Comparison of ENCODE assay signal across 15 cellular contexts in the genomic region with DNA sequence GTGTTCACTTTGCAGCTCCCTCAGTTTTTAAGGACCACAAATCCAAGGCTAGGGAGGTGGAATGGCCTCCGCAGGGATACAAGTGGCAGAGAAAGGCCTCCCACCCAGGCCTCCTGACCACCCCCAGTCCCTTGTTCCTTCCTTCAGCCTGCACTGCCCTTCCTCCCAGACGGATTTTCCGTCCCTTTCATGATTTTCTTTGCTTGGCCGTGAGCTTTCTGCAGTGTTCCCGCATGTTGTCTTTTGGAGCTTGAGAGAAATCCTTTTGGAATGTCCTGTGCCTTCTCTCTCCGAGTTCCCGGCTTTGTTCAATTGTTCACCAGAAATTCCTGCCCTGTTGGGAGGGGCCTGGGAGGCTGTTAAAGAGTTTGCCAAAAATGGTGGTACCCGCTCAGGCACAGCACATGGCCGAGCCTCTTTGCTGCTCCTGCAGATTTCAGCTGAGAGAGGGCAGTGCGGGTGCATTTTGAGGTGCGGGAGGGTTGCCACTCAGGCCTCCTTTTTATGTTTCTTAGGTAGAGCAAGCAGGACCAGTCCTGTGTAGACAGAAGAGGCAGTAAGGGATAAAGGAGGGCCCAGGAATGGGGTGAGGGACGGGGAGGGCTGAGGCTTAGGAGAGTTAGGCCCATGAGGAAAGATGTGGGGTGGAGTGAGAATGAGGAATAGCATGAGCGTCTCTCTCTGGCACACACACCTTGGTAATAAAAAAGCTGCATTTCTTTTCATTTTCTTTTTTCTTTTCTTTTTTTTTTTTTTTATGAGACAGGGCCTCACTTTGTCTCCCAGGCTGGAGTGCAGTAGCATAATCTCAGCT. TPM values are rescaled to one million over a fixed set of nuclear protein-coding genes. Genes with fewer than 3 reads are reported as not detected.
DNase-seq lines count a peak whose midpoint lies in the region; ATAC-seq and TF ChIP-seq lines count a peak whose summit lies in the region.
"Had no signal": no experiment of that assay in that cellular context is flagged by ENCODE, and none has a peak within 500 bp of the region (broad histone marks: within the 10 kb centered on the region; RNA-seq: fewer than 3 reads in every experiment).

No MANE protein-coding gene starts in this region.

- intact Hi-C loops in mammary epithelial cell (cut with micrococcal nuclease) (no loop called here), lower lobe of right lung (cut with DNase I) (no loop called here), adrenal gland (cut with DNase I) (no loop called here)

- no peaks in the 10 kb centered on the region for H3K27me3 Mint-ChIP-seq in H9 (ENCODE audit: low read depth)

- no peak overlapping the region for H3K4me2 ChIP-seq in H9 (ENCODE audit: insufficient read depth, insufficient read length, low read length)
- no peak overlapping the region for H3K4me2 ChIP-seq in mammary epithelial cell (ENCODE audit: insufficient read depth, low read depth, low read length)

- ATAC-seq in lower lobe of right lung (no peak), GM18909 (IDR thresholded peaks at IDR 0.05; ENCODE audit: poor library complexity, unreplicated experiment) (no peak)
- ATAC-seq: activated CD4-positive, CD25-positive, alpha-beta regulatory T cell treated with anti-CD3 and anti-CD28 coated beads, Interleukin-2, amount 50 U/mL, for 24 hours; activated T-cell treated with anti-CD3 and anti-CD28 coated beads, Interleukin-2, amount 50 U/mL, for 72 hours had no signal

- H3K4me3 Mint-ChIP-seq in H9, result peak overlapping the region; percentile 16 to 54; a peak in 4 of 5 replicates
- H3K4me3 Mint-ChIP-seq: activated T-cell treated with anti-CD3 and anti-CD28 coated beads, Interleukin-2, amount 50 U/mL, for 72 hours had no signal

- no peaks in the 10 kb centered on the region; a peak in 1 of 5 replicates for H3K9me3 Mint-ChIP-seq in H9
- H3K9me3 Mint-ChIP-seq: activated T-cell treated with anti-CD3 and anti-CD28 coated beads, Interleukin-2, amount 50 U/mL, for 72 hours had no signal

- H3K79me1 ChIP-seq in H9 (ENCODE audit: insufficient read depth, low read depth, low read length, poor library complexity, severe bottlenecking), result no peaks in the 10 kb centered on the region

- H3K9me3 ChIP-seq in H9 (ENCODE audit: control insufficient read depth, low read depth, low read length), result no peaks in the 10 kb centered on the region
- no peaks in the 10 kb centered on the region for H3K9me3 ChIP-seq in mammary epithelial cell (replicated peaks; ENCODE audit: insufficient read depth, low read length)
- H3K9me3 ChIP-seq in lower lobe of right lung, result no peaks in the 10 kb centered on the region
- no peaks in the 10 kb centered on the region for H3K9me3 ChIP-seq in adrenal gland (replicated peaks in 1 of 3)

- in situ Hi-C loops in mammary epithelial cell (cut with MboI; ENCODE audit: low sequenced_read_pairs in 2 of 2), result no loop called here

- peak overlapping the region; percentile 69; the same call in 1 of the 2 replicates for H3K4ac ChIP-seq in H9 (ENCODE audit: low read depth, low read length)

- no peak overlapping the region for H3K56ac ChIP-seq in H9 (ENCODE audit: insufficient read length, low read depth, low read length)

- CTCF ChIA-PET in mammary epithelial cell (lab: Charles Lee; ENCODE audit: low non-redundant PET), result interaction anchor here (0.6 kb wide), 1 partner anchor 331 kb away, joined by 3 read pairs; no protein-coding TSS in a partner anchor

- H3K4me1 ChIP-seq in H9 (ENCODE audit: insufficient read depth, low read length) (peaks cover 3% of the 10 kb centered on the region; the same call in 1 of the 2 replicates), mammary epithelial cell (ENCODE audit: insufficient read depth, low read length) (peaks cover 14% of the 10 kb centered on the region), rectal smooth muscle tissue (ENCODE audit: control insufficient read depth, insufficient read depth, low read length) (peaks cover 31% of the 10 kb centered on the region), lower lobe of right lung (peaks cover 21% of the 10 kb centered on the region), adrenal gland (replicated peaks in 1 of 2) (peaks cover 8 to 19% of the 10 kb centered on the region in 2 donors)

- TF ChIP-seq POLR2A in adrenal gland (IDR thresholded peaks at IDR 0.05), result no peak

- no peaks in the 10 kb centered on the region for H3K36me3 Mint-ChIP-seq in H9 (ENCODE audit: insufficient read depth in 1 of 3, low read depth in 3 of 3)

- peak overlapping the region; percentile 65 for H2BK12ac ChIP-seq in H9 (ENCODE audit: insufficient read length, low read depth, low read length)

- H3T11ph ChIP-seq in H9 (ENCODE audit: low read length), result peak overlapping the region; percentile 96

- H3K23ac ChIP-seq in H9 (ENCODE audit: insufficient read length, low read depth, low read length), result no peak overlapping the region

- no peaks in the 10 kb centered on the region for H3K23me2 ChIP-seq in H9 (ENCODE audit: insufficient read length, low read depth, low read length, poor library complexity, severe bottlenecking)

- no peaks in the 10 kb centered on the region for H3K36me3 ChIP-seq in mammary epithelial cell (ENCODE audit: insufficient read depth, low read length)
- no peaks in the 10 kb centered on the region for H3K36me3 ChIP-seq in rectal smooth muscle tissue (ENCODE audit: control insufficient read depth, insufficient read depth, low read length)
- no peaks in the 10 kb centered on the region for H3K36me3 ChIP-seq in lower lobe of right lung
- H3K36me3 ChIP-seq in adrenal gland (replicated peaks in 1 of 2), result no peaks in the 10 kb centered on the region

- H2AK5ac ChIP-seq in H9 (ENCODE audit: insufficient read length, low read length), result no peak overlapping the region

- WGBS in H9 (ENCODE audit: extremely low coverage, insufficient read length, low lambda C conversion rate), result no CpG with 5 or more reads among the region's 13 CpGs
- 47% methylated on average over 9 of the region's 13 CpGs for WGBS in mammary epithelial cell (ENCODE audit: low coverage, missing lambda C conversion rate)
- WGBS in adrenal gland, 4 donors, result 66 to 85% (median 77%) methylated on average over 13 of the region's 13 CpGs

- dilution Hi-C loops in mammary epithelial cell (cut with HindIII; ENCODE audit: low sequenced_read_pairs), result no loop called here

- peak overlapping the region; percentile 98 for H2BK120ac ChIP-seq in H9 (ENCODE audit: low read depth, low read length, poor library complexity, severe bottlenecking)

- peak overlapping the region; percentile 81 for H2BK5ac ChIP-seq in H9 (ENCODE audit: insufficient read length, low read length)

- H2BK20ac ChIP-seq in H9 (ENCODE audit: low read depth, low read length, poor library complexity, severe bottlenecking), result no peak overlapping the region

- DNase-seq in H9 (peak; percentile 81), mammary epithelial cell (no peak), iPS DF 19.7 (ENCODE audit: low read depth, low spot score) (peak; percentile 88), lower lobe of right lung (no peak), D341Med (ENCODE audit: low spot score) (no peak), adrenal gland (no peak)
- DNase-seq: activated T-cell treated with anti-CD3 and anti-CD28 coated beads, Interleukin-2, amount 50 U/mL, for 72 hours; DMS79; HCEC 1CT; NCI-H146 had no signal

- H4K20me1 ChIP-seq in H9 (ENCODE audit: control insufficient read depth, insufficient read depth, insufficient read length) (no peaks in the 10 kb centered on the region), mammary epithelial cell (ENCODE audit: insufficient read depth, low read length) (no peaks in the 10 kb centered on the region)

- peak overlapping the region; percentile 93 to 99 (median 99) for H3K27ac Mint-ChIP-seq in H9
- H3K27ac Mint-ChIP-seq: activated T-cell treated with anti-CD3 and anti-CD28 coated beads, Interleukin-2, amount 50 U/mL, for 72 hours had no signal

- BruUV-seq in mammary epithelial cell (replicated peaks; lab: Mats Ljungman, UMichigan), result no TSS peak

- H3K18ac ChIP-seq in H9 (ENCODE audit: insufficient read length, low read depth, low read length), result peak overlapping the region; percentile 97

- H3K4me3 ChIP-seq in mammary epithelial cell (replicated peaks in 1 of 3; ENCODE audit: insufficient read depth in 1 of 3, low read depth in 2 of 3, low read length in 3 of 3) (no peak overlapping the region), rectal smooth muscle tissue (ENCODE audit: low read length) (no peak overlapping the region), lower lobe of right lung (no peak overlapping the region), adrenal gland (no peak overlapping the region)

- no peak overlapping the region for H4K8ac ChIP-seq in H9 (replicated peaks; ENCODE audit: insufficient read length, low read depth, low read length)

- no peak overlapping the region for H4K91ac ChIP-seq in H9 (ENCODE audit: insufficient read length, low read depth, low read length)

- H3K27me3 ChIP-seq in H9 (ENCODE audit: insufficient read depth, low read length) (no peaks in the 10 kb centered on the region), mammary epithelial cell (ENCODE audit: insufficient read depth, low read length) (no peaks in the 10 kb centered on the region), rectal smooth muscle tissue (ENCODE audit: control insufficient read depth, insufficient read depth, low read length) (no peaks in the 10 kb centered on the region), lower lobe of right lung (ENCODE audit: low read depth) (no peaks in the 10 kb centered on the region), adrenal gland (no peaks in the 10 kb centered on the region)

- peak overlapping the region; percentile 99 for H3K14ac ChIP-seq in H9 (ENCODE audit: insufficient read depth, low read length)

- peak overlapping the region; percentile 8 for H3K9ac ChIP-seq in H9 (ENCODE audit: extremely low read depth, insufficient read length, low read length)
- H3K9ac ChIP-seq in mammary epithelial cell (ENCODE audit: insufficient read depth, low read length), result no peak overlapping the region
- no peak overlapping the region for H3K9ac ChIP-seq in rectal smooth muscle tissue (ENCODE audit: low read length)

- peaks cover 37% of the 10 kb centered on the region in 2 experiments for H3K4me1 Mint-ChIP-seq in H9

- peak overlapping the region; percentile 54 for H2AFZ ChIP-seq in H9 (ENCODE audit: low read length)
- H2AFZ ChIP-seq in mammary epithelial cell (ENCODE audit: low read depth, low read length), result peak overlapping the region; percentile 81

- no peak overlapping the region for H2BK15ac ChIP-seq in H9 (ENCODE audit: low read depth, low read length)

- H3K79me2 ChIP-seq in H9 (ENCODE audit: insufficient read depth, low read length), result no peaks in the 10 kb centered on the region
- no peaks in the 10 kb centered on the region for H3K79me2 ChIP-seq in mammary epithelial cell (ENCODE audit: insufficient read depth, low read length)

- H3K27ac ChIP-seq in H9 (ENCODE audit: insufficient read length, low read depth, low read length) (peak overlapping the region; percentile 74), mammary epithelial cell (ENCODE audit: insufficient read depth, low read depth, low read length) (no peak overlapping the region), rectal smooth muscle tissue (ENCODE audit: low read depth, low read length) (peak overlapping the region; percentile 97), lower lobe of right lung (no peak overlapping the region), adrenal gland (no peak overlapping the region)
- H3K27ac ChIP-seq: epithelial cell of prostate had no signal

- no peak for TF ChIP-seq CTCF in H9 (conservative IDR thresholded peaks at IDR 0.05)
- no peak for TF ChIP-seq CTCF in mammary epithelial cell (conservative IDR thresholded peaks at IDR 0.05 in 1 of 2, IDR thresholded peaks at IDR 0.05 in 1 of 2; ENCODE audit: extremely low read depth in 1 of 2, insufficient read depth in 1 of 2, low read depth in 1 of 2, low read length in 2 of 2)
- no peak for TF ChIP-seq CTCF in lower lobe of right lung (IDR thresholded peaks at IDR 0.05)
- TF ChIP-seq CTCF in adrenal gland (IDR thresholded peaks at IDR 0.05), result no peak

- peak overlapping the region; percentile 79 for H4K5ac ChIP-seq in H9 (ENCODE audit: insufficient read length, low read depth, low read length)

RNA-seq across cellular contexts. Expression of gene HSPG2, which starts 7.4 kb away (rescaled TPM):
- total RNA-seq in H9 (2021) (80.8 and 90.0 TPM in 2 replicates), mammary epithelial cell (100 to 1,000 TPM; 187 to 207 TPM), lower lobe of right lung (216 TPM), adrenal gland (100 to 1,000 TPM; 232 to 558 (median 316) TPM)
- polyA plus RNA-seq in mammary epithelial cell (23.9 TPM), adrenal gland (100 to 1,000 TPM in 2 of 3 donors, 10 to 100 TPM in 1; 38.7 to 394 (median 156) TPM)
- polyA minus RNA-seq in mammary epithelial cell, result 121 TPM

RNA-seq across cellular contexts. Expression of gene CELA3B, which starts 32.4 kb away (rescaled TPM):
- total RNA-seq in H9 (2021) (not detected in 2 replicates), mammary epithelial cell (not detected), lower lobe of right lung (not detected), adrenal gland (1 to 10 TPM in 2 of 8 donors, under 1 TPM in 1, not detected in 5; 0.84 to 7.0 (median 6.7) TPM)
- polyA plus RNA-seq in mammary epithelial cell (not detected), adrenal gland (under 1 TPM in 2 of 3 donors, not detected in 1; 0.80 to 0.84 TPM)
- not detected for polyA minus RNA-seq in mammary epithelial cell
- total RNA-seq: activated T-cell treated with anti-CD3 and anti-CD28 coated beads, Interleukin-2, amount 50 U/mL, for 72 hours had no signal
- polyA plus RNA-seq: neural cell had no signal

RNA-seq across cellular contexts. Expression of gene CELA3A, which starts 57.0 kb away (rescaled TPM):
- total RNA-seq in H9 (2021) (not detected in 2 replicates), mammary epithelial cell (not detected), lower lobe of right lung (not detected), adrenal gland (1 to 10 TPM in 3 of 8 donors, not detected in 5; 3.1 to 9.4 (median 9.0) TPM)
- polyA plus RNA-seq in mammary epithelial cell (not detected), adrenal gland (1 to 10 TPM in 2 of 3 donors, not detected in 1; 1.6 to 2.3 TPM)
- not detected for polyA minus RNA-seq in mammary epithelial cell
- total RNA-seq: activated T-cell treated with anti-CD3 and anti-CD28 coated beads, Interleukin-2, amount 50 U/mL, for 72 hours had no signal
- polyA plus RNA-seq: neural cell had no signal

Comparison
In these comparisons a context has a peak if more than half of its experiments do, and no peak if none do; other contexts are left out.
1. DNase-seq: peak in H9 (single experiment) and iPS DF 19.7 (single experiment); none in mammary epithelial cell (single experiment), lower lobe of right lung (single experiment), D341Med (single experiment) and adrenal gland (0 of 7).
2. H3K27ac ChIP-seq: peak in H9 (single experiment) and rectal smooth muscle tissue (single experiment); none in mammary epithelial cell (single experiment), lower lobe of right lung (single experiment) and adrenal gland (0 of 5).